ENCODE assay signal across 7 cellular contexts in genomic region chr10:117653170-117653515, GRCh38.
A peak's percentile ranks its signal among the peaks of the same experiment; 100 is the strongest.
DNase-seq lines count a peak whose midpoint lies in the region; ATAC-seq and TF ChIP-seq lines count a peak whose summit lies in the region.

No MANE protein-coding gene starts in this region.

- no peaks in the 10 kb centered on the region for H3K36me3 Mint-ChIP-seq in T-helper 17 cell (ENCODE audit: low read depth)

- peak; percentile 87 for ATAC-seq in GM18868 (IDR thresholded peaks at IDR 0.05; ENCODE audit: unreplicated experiment)
- ATAC-seq in HG02571 (IDR thresholded peaks at IDR 0.05; ENCODE audit: unreplicated experiment) = peak; percentile 78
- no peak for ATAC-seq in T-helper 17 cell

- H3K4me3 ChIP-seq in NB4 (ENCODE audit: low read depth, low read length) = no peak overlapping the region
- H3K4me3 ChIP-seq in fibroblast of pulmonary artery (replicated peaks; ENCODE audit: low read depth, low read length) = no peak overlapping the region

- H3K9me3 ChIP-seq in T-helper 17 cell (ENCODE audit: control insufficient read depth, low read length, poor library complexity, severe bottlenecking) = no peaks in the 10 kb centered on the region

- no peak overlapping the region for H3K27ac Mint-ChIP-seq in T-helper 17 cell

- no peak for TF ChIP-seq CTCF in NB4 (IDR thresholded peaks at IDR 0.05; ENCODE audit: low read depth, low read length)
- TF ChIP-seq CTCF in fibroblast of pulmonary artery (IDR thresholded peaks at IDR 0.05; ENCODE audit: low read length, missing control alignments) = no peak

- H3K4me3 Mint-ChIP-seq in T-helper 17 cell = no peak overlapping the region

- no peak for TF ChIP-seq POLR2A in NB4 (IDR thresholded peaks at IDR 0.05; ENCODE audit: extremely low read depth, insufficient read length)

- no peaks in the 10 kb centered on the region for H3K4me1 Mint-ChIP-seq in T-helper 17 cell

- H3K27me3 Mint-ChIP-seq in T-helper 17 cell = no peaks in the 10 kb centered on the region

- DNase-seq in NB4 (ENCODE audit: low read depth) = peak; percentile 63
- peak; percentile 72 for DNase-seq in fibroblast of pulmonary artery (ENCODE audit: low read depth)
- no peak for DNase-seq in T-helper 17 cell
- DNase-seq in activated gamma-delta T cell (lab: John Stamatoyannopoulos, UW) = no peak
- DNase-seq in C1 segment of cervical spinal cord (lab: John Stamatoyannopoulos, UW) = no peak

Comparison
In these comparisons a context has a peak if more than half of its experiments do, and no peak if none do; other contexts are left out.
1. DNase-seq: peak in NB4 (single experiment) and fibroblast of pulmonary artery (single experiment); none in T-helper 17 cell (0 of 3), activated gamma-delta T cell (single experiment) and C1 segment of cervical spinal cord (0 of 14).